In genomic region chr5:43711496-43711895, GRCh38 we compare ENCODE assay signal across 19 cellular contexts.
DNase-seq lines count a peak whose midpoint lies in the region; ATAC-seq and TF ChIP-seq lines count a peak whose summit lies in the region.
"Had no signal": no experiment of that assay in that cellular context is flagged by ENCODE, and none has a peak within 500 bp of the region (broad histone marks: within the 10 kb centered on the region; RNA-seq: fewer than 3 reads in every experiment).

No MANE protein-coding gene starts in this region.

- no peak for ATAC-seq in HG03039 (IDR thresholded peaks at IDR 0.05; ENCODE audit: unreplicated experiment)
- no peak for ATAC-seq in HG03432 (IDR thresholded peaks at IDR 0.05; ENCODE audit: unreplicated experiment)
- ATAC-seq: GM12878 had no signal

- H3K27me3 Mint-ChIP-seq in glutamatergic neuron (ENCODE audit: unreplicated experiment) = peaks cover 1% of the 10 kb centered on the region
- H3K27me3 Mint-ChIP-seq: activated naive CD8-positive, alpha-beta T cell treated with anti-CD3 and anti-CD28 coated beads, Interleukin-2, amount 10 ng/mL, durations not matched to agents 7 days and 5 days; B cell; dendritic cell treated with granulocyte-macrophage colony-stimulating factor and Interleukin-4, amounts not matched to agents 40 ng/mL and 50 ng/mL, for 4 days had no signal

- no peaks in the 10 kb centered on the region for H3K36me3 ChIP-seq in A673 (ENCODE audit: insufficient read depth, low read length, poor library complexity, severe bottlenecking)
- H3K36me3 ChIP-seq: prostate gland had no signal

- H3K4me1 ChIP-seq in A673 (ENCODE audit: insufficient read depth, low read length, poor library complexity, severe bottlenecking) = peaks cover 5% of the 10 kb centered on the region
- H3K4me1 ChIP-seq: prostate gland, transverse colon had no signal

- no peak overlapping the region for H3K4me3 ChIP-seq in A673 (ENCODE audit: low read depth, low read length, poor library complexity, severe bottlenecking)
- H3K4me3 ChIP-seq: GM12878, prostate gland, SK-N-MC, transverse colon had no signal

- no TSS peak for BruUV-seq in A673 (replicated peaks; lab: Mats Ljungman, UMichigan)

- peaks cover 7% of the 10 kb centered on the region for H3K36me3 Mint-ChIP-seq in glutamatergic neuron (ENCODE audit: unreplicated experiment)

- POLR2A ChIA-PET in A673 (lab: Charles Lee; ENCODE audit: low non-redundant PET) = no interaction called here

- H3K9me3 Mint-ChIP-seq in glutamatergic neuron (ENCODE audit: unreplicated experiment) = peaks cover 4% of the 10 kb centered on the region
- H3K9me3 Mint-ChIP-seq: activated naive CD8-positive, alpha-beta T cell treated with anti-CD3 and anti-CD28 coated beads, Interleukin-2, amount 10 ng/mL, durations not matched to agents 7 days and 5 days; dendritic cell treated with granulocyte-macrophage colony-stimulating factor and Interleukin-4, amounts not matched to agents 40 ng/mL and 50 ng/mL, for 4 days had no signal

- CTCF ChIA-PET in A673 (lab: Charles Lee) = no interaction called here

- H3K9me3 ChIP-seq in A673 (ENCODE audit: low read depth, low read length, poor library complexity, severe bottlenecking) = no peaks in the 10 kb centered on the region
- H3K9me3 ChIP-seq: prostate gland, transverse colon had no signal

- no peak for TF ChIP-seq CTCF in A673 (conservative IDR thresholded peaks at IDR 0.05; ENCODE audit: low read depth, low read length)
- TF ChIP-seq CTCF in glutamatergic neuron (IDR thresholded peaks at IDR 0.05; ENCODE audit: partially characterized antibody, unreplicated experiment) = no peak

- H3K27ac Mint-ChIP-seq in glutamatergic neuron (ENCODE audit: unreplicated experiment) = peak overlapping the region; percentile 36
- H3K27ac Mint-ChIP-seq: activated naive CD8-positive, alpha-beta T cell treated with anti-CD3 and anti-CD28 coated beads, Interleukin-2, amount 10 ng/mL, durations not matched to agents 7 days and 5 days; B cell; dendritic cell treated with granulocyte-macrophage colony-stimulating factor and Interleukin-4, amounts not matched to agents 40 ng/mL and 50 ng/mL, for 4 days had no signal

- H3K27me3 ChIP-seq in A673 (replicated peaks; ENCODE audit: insufficient read depth, low read depth, low read length, poor library complexity) = no peaks in the 10 kb centered on the region
- H3K27me3 ChIP-seq: transverse colon had no signal

- peak; percentile 51 for DNase-seq in A673 (ENCODE audit: low spot score)
- peak; percentile 36 for DNase-seq in HCEC 1CT
- DNase-seq in SW480 (ENCODE audit: low spot score) = peak; percentile 8
- DNase-seq in glutamatergic neuron = no peak
- DNase-seq in NCI-H526 (lab: John Stamatoyannopoulos, UW) = no peak
- no peak for DNase-seq in stimulated activated CD4-positive, alpha-beta T cell treated with anti-CD3 and anti-CD28 coated beads, Interleukin-2, amount 100 ng/mL, for 24 hours
- DNase-seq: activated CD4-positive, CD25-positive, alpha-beta regulatory T cell; activated naive CD8-positive, alpha-beta T cell treated with anti-CD3 and anti-CD28 coated beads, Interleukin-2, amount 10 ng/mL, durations not matched to agents 7 days and 5 days; activated T-cell treated with anti-CD3 and anti-CD28 coated beads for 4 hours; DMS53; NCI-H1930; transverse colon had no signal

- H3K4me1 Mint-ChIP-seq in glutamatergic neuron (ENCODE audit: low read depth, unreplicated experiment) = peaks cover 3% of the 10 kb centered on the region
- H3K4me1 Mint-ChIP-seq: activated naive CD8-positive, alpha-beta T cell treated with anti-CD3 and anti-CD28 coated beads, Interleukin-2, amount 10 ng/mL, durations not matched to agents 7 days and 5 days; B cell had no signal

- H3K27ac ChIP-seq in A673 (ENCODE audit: low read depth, low read length, poor library complexity, severe bottlenecking) = no peak overlapping the region
- H3K27ac ChIP-seq: prostate gland, SK-N-MC, transverse colon had no signal

- intact Hi-C loops in A673 (cut with micrococcal nuclease; ENCODE audit: unreplicated experiment) = no loop called here

- H3K4me3 Mint-ChIP-seq in glutamatergic neuron (ENCODE audit: unreplicated experiment) = no peak overlapping the region
- H3K4me3 Mint-ChIP-seq: activated naive CD8-positive, alpha-beta T cell treated with anti-CD3 and anti-CD28 coated beads, Interleukin-2, amount 10 ng/mL, durations not matched to agents 7 days and 5 days; B cell; dendritic cell treated with granulocyte-macrophage colony-stimulating factor and Interleukin-4, amounts not matched to agents 40 ng/mL and 50 ng/mL, for 4 days had no signal

Comparison
In these comparisons a context has a peak if more than half of its experiments do, and no peak if none do; other contexts are left out.
1. DNase-seq: peak in A673 (single experiment), HCEC 1CT (single experiment) and SW480 (single experiment); none in glutamatergic neuron (single experiment), NCI-H526 (0 of 2) and stimulated activated CD4-positive, alpha-beta T cell treated with anti-CD3 and anti-CD28 coated beads, Interleukin-2, amount 100 ng/mL, for 24 hours (0 of 2).